Comparison of ENCODE assay signal across 1 cellular context in the genomic region with DNA sequence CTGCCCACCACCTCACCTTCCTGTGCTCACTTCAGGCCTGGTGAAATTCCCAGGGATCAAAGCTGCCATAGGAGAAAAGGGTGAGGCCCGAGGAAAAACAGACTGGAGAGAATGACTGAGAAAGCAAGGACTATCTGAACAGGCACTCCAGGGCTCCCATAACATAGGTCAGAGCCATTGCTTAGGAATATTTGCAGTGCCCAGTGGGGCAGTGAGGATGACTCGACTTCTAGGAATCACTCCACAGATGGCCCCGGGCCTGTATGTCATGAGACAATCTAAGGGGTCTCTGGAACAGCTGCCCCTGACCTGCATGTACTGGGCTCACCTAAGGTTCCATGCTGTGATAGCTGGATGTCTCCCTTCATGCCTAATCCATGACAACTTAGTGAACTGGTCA.
TF ChIP-seq lines count a peak whose summit lies in the region.

No MANE protein-coding gene starts in this region.

TF ChIP-seq in H1, 55 proteins besides CTCF, POLR2A, EP300 and RAD21:
- TF ChIP-seq SP1 (IDR thresholded peaks at IDR 0.05; ENCODE audit: low read depth, low read length) (no peak), HDAC2 (IDR thresholded peaks at IDR 0.05; ENCODE audit: borderline replicate concordance in 1 of 2, low read depth in 2 of 2, low read length in 2 of 2) (no peak), MAFK (IDR thresholded peaks at IDR 0.05; ENCODE audit: low read depth, low read length) (no peak), ATF3 (IDR thresholded peaks at IDR 0.05; ENCODE audit: insufficient read depth, low read depth, low read length) (no peak), CBX8 (IDR thresholded peaks at IDR 0.05; ENCODE audit: borderline replicate concordance, low read depth, low read length) (no peak)
TF ChIP-seq in H1: peak in this region for 0.
